ENCODE assay signal across 1 cellular context in genomic region chr10:88652621-88653020, GRCh38.
TF ChIP-seq lines count a peak whose summit lies in the region.

No MANE protein-coding gene starts in this region.

TF ChIP-seq in A549, 52 proteins besides CTCF, POLR2A, EP300 and RAD21 (continued from another document):
- TF ChIP-seq HMGXB4 (CRISPR knock-in tag; IDR thresholded peaks at IDR 0.05; ENCODE audit: borderline replicate concordance) (no peak), ATOH8 (CRISPR knock-in tag; IDR thresholded peaks at IDR 0.05; ENCODE audit: low read depth) (no peak), HOXB5 (CRISPR knock-in tag; IDR thresholded peaks at IDR 0.05) (no peak), CHD2 (IDR thresholded peaks at IDR 0.05; ENCODE audit: low read length, partially characterized antibody) (no peak), EHF (CRISPR knock-in tag; IDR thresholded peaks at IDR 0.05) (no peak), NFE2L2 (conservative IDR thresholded peaks at IDR 0.05; ENCODE audit: low read length) (no peak), HOXB13 (CRISPR knock-in tag; IDR thresholded peaks at IDR 0.05; ENCODE audit: low read depth) (no peak), MAX (IDR thresholded peaks at IDR 0.05) (no peak), RFX5 (IDR thresholded peaks at IDR 0.05) (no peak), USF2 (IDR thresholded peaks at IDR 0.05) (no peak), ZFP36 (IDR thresholded peaks at IDR 0.05; ENCODE audit: borderline replicate concordance, partially characterized antibody) (no peak)
